Comparison of ENCODE assay signal across 9 cellular contexts in genomic region chr17:51035436-51035835, GRCh38.
DNase-seq lines count a peak whose midpoint lies in the region; ATAC-seq and TF ChIP-seq lines count a peak whose summit lies in the region.
"Had no signal": no experiment of that assay in that cellular context is flagged by ENCODE, and none has a peak within 500 bp of the region (broad histone marks: within the 10 kb centered on the region; RNA-seq: fewer than 3 reads in every experiment).

No MANE protein-coding gene starts in this region.

- no peak for ATAC-seq in HG03045 (IDR thresholded peaks at IDR 0.05; ENCODE audit: unreplicated experiment)

- DNase-seq in LHCN-M2 (ENCODE audit: low read depth) = peak; percentile 47
- DNase-seq in dorsolateral prefrontal cortex = peak in 1 of 10 donors; percentile 45
- DNase-seq in neural crest cell (ENCODE audit: low read depth, low spot score) = no peak
- DNase-seq in NCI-H2081 treated with DMSO at 0.1 percent for 48 hours (lab: John Stamatoyannopoulos, UW) = no peak
- DNase-seq in GM10248 (ENCODE audit: extremely low spot score) = no peak
- no peak for DNase-seq in COR-L47 (lab: John Stamatoyannopoulos, UW)
- DNase-seq: stimulated activated CD4-positive, alpha-beta T cell treated with anti-CD3 and anti-CD28 coated beads, Interleukin-2, amount 100 ng/mL, for 48 hours had no signal

- peaks cover 27% of the 10 kb centered on the region for H3K4me1 ChIP-seq in BLaER1

- CTCF ChIA-PET in GM10248 (lab: Yijun Ruan, JAX) = interaction anchor here (2.6 kb wide), 1 partner anchor 9 kb away, joined by 16 read pairs; no protein-coding TSS in a partner anchor

- TF ChIP-seq CTCF in dorsolateral prefrontal cortex (IDR thresholded peaks at IDR 0.05 in 54 of 56, conservative IDR thresholded peaks at IDR 0.05 in 2 of 56; ENCODE audit: low read depth in 1 of 56, partially characterized antibody in 56 of 56) (peak in 1 of 56 donors; percentile 4), neural crest cell (conservative IDR thresholded peaks at IDR 0.05) (no peak), GM10248 (IDR thresholded peaks at IDR 0.05; ENCODE audit: control extremely low read depth, extremely low read depth, low read depth, missing control alignments) (no peak)

- intact Hi-C loops in dorsolateral prefrontal cortex (cut with DNase I) = no loop called here

- H3K4me1 Mint-ChIP-seq in neural crest cell = peaks cover 30% of the 10 kb centered on the region

- no peaks in the 10 kb centered on the region for H3K9me3 Mint-ChIP-seq in neural crest cell

- H3K9me3 ChIP-seq in BLaER1 = no peaks in the 10 kb centered on the region

- H3K4me3 Mint-ChIP-seq in neural crest cell = no peak overlapping the region

- H3K27me3 ChIP-seq in BLaER1 = no peaks in the 10 kb centered on the region
- H3K27me3 ChIP-seq in dorsolateral prefrontal cortex = no peaks in the 10 kb centered on the region

- no peaks in the 10 kb centered on the region for H3K27me3 Mint-ChIP-seq in neural crest cell (ENCODE audit: low read depth)

- H3K36me3 Mint-ChIP-seq in neural crest cell (ENCODE audit: low read depth) = peaks cover 6% of the 10 kb centered on the region

- H3K4me2 ChIP-seq in BLaER1 = peak overlapping the region; percentile 39

- H3K27ac ChIP-seq in BLaER1 = no peak overlapping the region
- peak overlapping the region; percentile 35 to 96 (median 89) for H3K27ac ChIP-seq in dorsolateral prefrontal cortex

- H4K20me1 ChIP-seq in BLaER1 = no peaks in the 10 kb centered on the region

- H3K36me3 ChIP-seq in BLaER1 = peaks cover 59% of the 10 kb centered on the region

- POLR2A ChIA-PET in GM10248 (lab: Yijun Ruan, JAX) = no interaction called here

- H3K27ac Mint-ChIP-seq in neural crest cell (ENCODE audit: unreplicated experiment) = peak overlapping the region; percentile 17

- H3K9ac ChIP-seq in BLaER1 = no peak overlapping the region

- H3K4me3 ChIP-seq in BLaER1 (no peak overlapping the region), dorsolateral prefrontal cortex (peak overlapping the region in 22 of 59 donors; percentile 1 to 37 (median 12))
